Comparison of ENCODE assay signal across 1 cellular context in the genomic region with DNA sequence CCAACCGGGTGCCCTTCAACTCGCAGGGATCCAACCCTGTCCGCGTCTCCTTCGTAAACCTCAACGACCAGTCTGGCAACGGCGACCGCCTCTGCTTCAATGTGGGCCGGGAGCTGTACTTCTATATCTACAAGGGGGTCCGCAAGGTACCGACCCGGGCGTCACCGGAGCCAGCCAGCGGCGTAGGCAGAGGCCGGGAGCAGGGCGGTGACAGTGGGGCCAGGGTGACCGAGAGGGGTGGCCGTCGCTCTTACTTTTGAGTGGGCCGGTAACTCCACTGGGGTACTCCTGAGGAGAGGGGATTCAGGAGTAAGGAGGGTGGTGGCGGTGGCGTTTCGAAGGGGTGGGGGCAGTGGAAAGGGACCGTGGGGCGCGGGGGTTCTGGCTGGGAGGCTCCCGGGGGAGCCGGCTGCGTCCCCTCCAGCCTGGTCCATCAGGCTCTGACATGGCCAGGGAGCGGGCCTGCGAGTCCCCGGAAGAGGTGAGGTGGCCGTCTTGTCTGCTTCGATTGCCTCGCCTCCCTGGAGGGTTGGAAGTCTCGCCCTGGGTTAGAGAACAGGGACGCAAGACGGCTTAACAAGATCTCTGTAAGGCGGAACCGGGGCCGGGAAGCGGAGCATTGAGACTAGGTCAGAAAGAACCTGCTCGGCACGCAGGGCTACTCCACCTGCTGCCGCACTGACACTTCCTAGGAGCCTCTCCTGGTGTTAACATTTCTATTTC.
A peak's percentile ranks its signal among the peaks of the same experiment; 100 is the strongest.
TF ChIP-seq lines count a peak whose summit lies in the region.

No MANE protein-coding gene starts in this region.

TF ChIP-seq in HepG2, 621 proteins besides CTCF, POLR2A, EP300 and RAD21 (continued from another document and continues in another):
- TF ChIP-seq, protein P1, sequence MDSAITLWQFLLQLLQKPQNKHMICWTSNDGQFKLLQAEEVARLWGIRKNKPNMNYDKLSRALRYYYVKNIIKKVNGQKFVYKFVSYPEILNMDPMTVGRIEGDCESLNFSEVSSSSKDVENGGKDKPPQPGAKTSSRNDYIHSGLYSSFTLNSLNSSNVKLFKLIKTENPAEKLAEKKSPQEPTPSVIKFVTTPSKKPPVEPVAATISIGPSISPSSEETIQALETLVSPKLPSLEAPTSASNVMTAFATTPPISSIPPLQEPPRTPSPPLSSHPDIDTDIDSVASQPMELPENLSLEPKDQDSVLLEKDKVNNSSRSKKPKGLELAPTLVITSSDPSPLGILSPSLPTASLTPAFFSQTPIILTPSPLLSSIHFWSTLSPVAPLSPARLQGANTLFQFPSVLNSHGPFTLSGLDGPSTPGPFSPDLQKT (CRISPR knock-in tag; IDR thresholded peaks at IDR 0.05; ENCODE audit: borderline replicate concordance): no peak
- no peak for TF ChIP-seq DMAP1 (CRISPR knock-in tag; IDR thresholded peaks at IDR 0.05)
- TF ChIP-seq ZBTB20 (CRISPR knock-in tag; IDR thresholded peaks at IDR 0.05; ENCODE audit: borderline replicate concordance, low read depth): no peak
- no peak for TF ChIP-seq ZNF30 (CRISPR knock-in tag; IDR thresholded peaks at IDR 0.05)
- no peak for TF ChIP-seq ZNF607 (CRISPR knock-in tag; IDR thresholded peaks at IDR 0.05; ENCODE audit: borderline replicate concordance)
- TF ChIP-seq ZKSCAN8 (CRISPR knock-in tag; IDR thresholded peaks at IDR 0.05; ENCODE audit: borderline replicate concordance): no peak
- 0 out of 2 replicates have a peak, but pooled peaks have one; percentile 23 for TF ChIP-seq CHCHD3 (CRISPR knock-in tag; IDR thresholded peaks at IDR 0.05)
- no peak for TF ChIP-seq MATR3 (CRISPR knock-in tag; IDR thresholded peaks at IDR 0.05)
- TF ChIP-seq, protein P2, sequence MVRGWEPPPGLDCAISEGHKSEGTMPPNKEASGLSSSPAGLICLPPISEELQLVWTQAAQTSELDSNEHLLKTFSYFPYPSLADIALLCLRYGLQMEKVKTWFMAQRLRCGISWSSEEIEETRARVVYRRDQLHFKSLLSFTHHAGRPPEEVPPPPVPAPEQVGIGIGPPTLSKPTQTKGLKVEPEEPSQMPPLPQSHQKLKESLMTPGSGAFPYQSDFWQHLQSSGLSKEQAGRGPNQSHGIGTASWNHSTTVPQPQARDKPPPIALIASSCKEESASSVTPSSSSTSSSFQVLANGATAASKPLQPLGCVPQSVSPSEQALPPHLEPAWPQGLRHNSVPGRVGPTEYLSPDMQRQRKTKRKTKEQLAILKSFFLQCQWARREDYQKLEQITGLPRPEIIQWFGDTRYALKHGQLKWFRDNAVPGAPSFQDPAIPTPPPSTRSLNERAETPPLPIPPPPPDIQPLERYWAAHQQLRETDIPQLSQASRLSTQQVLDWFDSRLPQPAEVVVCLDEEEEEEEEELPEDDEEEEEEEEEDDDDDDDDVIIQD (CRISPR knock-in tag; IDR thresholded peaks at IDR 0.05; ENCODE audit: low read depth): no peak
- TF ChIP-seq, protein P3, sequence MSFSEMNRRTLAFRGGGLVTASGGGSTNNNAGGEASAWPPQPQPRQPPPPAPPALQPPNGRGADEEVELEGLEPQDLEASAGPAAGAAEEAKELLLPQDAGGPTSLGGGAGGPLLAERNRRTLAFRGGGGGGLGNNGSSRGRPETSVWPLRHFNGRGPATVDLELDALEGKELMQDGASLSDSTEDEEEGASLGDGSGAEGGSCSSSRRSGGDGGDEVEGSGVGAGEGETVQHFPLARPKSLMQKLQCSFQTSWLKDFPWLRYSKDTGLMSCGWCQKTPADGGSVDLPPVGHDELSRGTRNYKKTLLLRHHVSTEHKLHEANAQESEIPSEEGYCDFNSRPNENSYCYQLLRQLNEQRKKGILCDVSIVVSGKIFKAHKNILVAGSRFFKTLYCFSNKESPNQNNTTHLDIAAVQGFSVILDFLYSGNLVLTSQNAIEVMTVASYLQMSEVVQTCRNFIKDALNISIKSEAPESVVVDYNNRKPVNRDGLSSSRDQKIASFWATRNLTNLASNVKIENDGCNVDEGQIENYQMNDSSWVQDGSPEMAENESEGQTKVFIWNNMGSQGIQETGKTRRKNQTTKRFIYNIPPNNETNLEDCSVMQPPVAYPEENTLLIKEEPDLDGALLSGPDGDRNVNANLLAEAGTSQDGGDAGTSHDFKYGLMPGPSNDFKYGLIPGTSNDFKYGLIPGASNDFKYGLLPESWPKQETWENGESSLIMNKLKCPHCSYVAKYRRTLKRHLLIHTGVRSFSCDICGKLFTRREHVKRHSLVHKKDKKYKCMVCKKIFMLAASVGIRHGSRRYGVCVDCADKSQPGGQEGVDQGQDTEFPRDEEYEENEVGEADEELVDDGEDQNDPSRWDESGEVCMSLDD (CRISPR knock-in tag; IDR thresholded peaks at IDR 0.05; ENCODE audit: borderline replicate concordance): no peak
- TF ChIP-seq, protein P4, sequence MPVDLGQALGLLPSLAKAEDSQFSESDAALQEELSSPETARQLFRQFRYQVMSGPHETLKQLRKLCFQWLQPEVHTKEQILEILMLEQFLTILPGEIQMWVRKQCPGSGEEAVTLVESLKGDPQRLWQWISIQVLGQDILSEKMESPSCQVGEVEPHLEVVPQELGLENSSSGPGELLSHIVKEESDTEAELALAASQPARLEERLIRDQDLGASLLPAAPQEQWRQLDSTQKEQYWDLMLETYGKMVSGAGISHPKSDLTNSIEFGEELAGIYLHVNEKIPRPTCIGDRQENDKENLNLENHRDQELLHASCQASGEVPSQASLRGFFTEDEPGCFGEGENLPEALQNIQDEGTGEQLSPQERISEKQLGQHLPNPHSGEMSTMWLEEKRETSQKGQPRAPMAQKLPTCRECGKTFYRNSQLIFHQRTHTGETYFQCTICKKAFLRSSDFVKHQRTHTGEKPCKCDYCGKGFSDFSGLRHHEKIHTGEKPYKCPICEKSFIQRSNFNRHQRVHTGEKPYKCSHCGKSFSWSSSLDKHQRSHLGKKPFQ (CRISPR knock-in tag; IDR thresholded peaks at IDR 0.05; ENCODE audit: insufficient replicate concordance): no peak
- no peak for TF ChIP-seq CEBPB (IDR thresholded peaks at IDR 0.05; ENCODE audit: borderline replicate concordance, low read depth, low read length)
- TF ChIP-seq, protein P5, sequence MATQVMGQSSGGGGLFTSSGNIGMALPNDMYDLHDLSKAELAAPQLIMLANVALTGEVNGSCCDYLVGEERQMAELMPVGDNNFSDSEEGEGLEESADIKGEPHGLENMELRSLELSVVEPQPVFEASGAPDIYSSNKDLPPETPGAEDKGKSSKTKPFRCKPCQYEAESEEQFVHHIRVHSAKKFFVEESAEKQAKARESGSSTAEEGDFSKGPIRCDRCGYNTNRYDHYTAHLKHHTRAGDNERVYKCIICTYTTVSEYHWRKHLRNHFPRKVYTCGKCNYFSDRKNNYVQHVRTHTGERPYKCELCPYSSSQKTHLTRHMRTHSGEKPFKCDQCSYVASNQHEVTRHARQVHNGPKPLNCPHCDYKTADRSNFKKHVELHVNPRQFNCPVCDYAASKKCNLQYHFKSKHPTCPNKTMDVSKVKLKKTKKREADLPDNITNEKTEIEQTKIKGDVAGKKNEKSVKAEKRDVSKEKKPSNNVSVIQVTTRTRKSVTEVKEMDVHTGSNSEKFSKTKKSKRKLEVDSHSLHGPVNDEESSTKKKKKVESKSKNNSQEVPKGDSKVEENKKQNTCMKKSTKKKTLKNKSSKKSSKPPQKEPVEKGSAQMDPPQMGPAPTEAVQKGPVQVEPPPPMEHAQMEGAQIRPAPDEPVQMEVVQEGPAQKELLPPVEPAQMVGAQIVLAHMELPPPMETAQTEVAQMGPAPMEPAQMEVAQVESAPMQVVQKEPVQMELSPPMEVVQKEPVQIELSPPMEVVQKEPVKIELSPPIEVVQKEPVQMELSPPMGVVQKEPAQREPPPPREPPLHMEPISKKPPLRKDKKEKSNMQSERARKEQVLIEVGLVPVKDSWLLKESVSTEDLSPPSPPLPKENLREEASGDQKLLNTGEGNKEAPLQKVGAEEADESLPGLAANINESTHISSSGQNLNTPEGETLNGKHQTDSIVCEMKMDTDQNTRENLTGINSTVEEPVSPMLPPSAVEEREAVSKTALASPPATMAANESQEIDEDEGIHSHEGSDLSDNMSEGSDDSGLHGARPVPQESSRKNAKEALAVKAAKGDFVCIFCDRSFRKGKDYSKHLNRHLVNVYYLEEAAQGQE (IDR thresholded peaks at IDR 0.05; ENCODE audit: borderline replicate concordance in 1 of 2, low read depth in 1 of 2, low read length in 2 of 2): no peak
- TF ChIP-seq ZNF232 (CRISPR knock-in tag; IDR thresholded peaks at IDR 0.05; ENCODE audit: borderline replicate concordance): no peak
- no peak for TF ChIP-seq ATRX (CRISPR knock-in tag; IDR thresholded peaks at IDR 0.05; ENCODE audit: borderline replicate concordance)
- 0 out of 2 replicates have a peak, but pooled peaks have one; percentile 49 for TF ChIP-seq ZNF235 (CRISPR knock-in tag; IDR thresholded peaks at IDR 0.05; ENCODE audit: borderline replicate concordance)
- TF ChIP-seq ZMYM4 (CRISPR knock-in tag; IDR thresholded peaks at IDR 0.05): no peak
- TF ChIP-seq, protein P6, sequence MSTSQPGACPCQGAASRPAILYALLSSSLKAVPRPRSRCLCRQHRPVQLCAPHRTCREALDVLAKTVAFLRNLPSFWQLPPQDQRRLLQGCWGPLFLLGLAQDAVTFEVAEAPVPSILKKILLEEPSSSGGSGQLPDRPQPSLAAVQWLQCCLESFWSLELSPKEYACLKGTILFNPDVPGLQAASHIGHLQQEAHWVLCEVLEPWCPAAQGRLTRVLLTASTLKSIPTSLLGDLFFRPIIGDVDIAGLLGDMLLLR (CRISPR knock-in tag; IDR thresholded peaks at IDR 0.05): 0 out of 2 replicates have a peak, but pooled peaks have one; percentile 59
- peak; percentile 67; the same call in 1 of the 2 replicates for TF ChIP-seq NFKB2 (CRISPR knock-in tag; IDR thresholded peaks at IDR 0.05; ENCODE audit: borderline replicate concordance)
- TF ChIP-seq ZNF570 (CRISPR knock-in tag; IDR thresholded peaks at IDR 0.05; ENCODE audit: borderline replicate concordance): no peak
- TF ChIP-seq, protein P7, sequence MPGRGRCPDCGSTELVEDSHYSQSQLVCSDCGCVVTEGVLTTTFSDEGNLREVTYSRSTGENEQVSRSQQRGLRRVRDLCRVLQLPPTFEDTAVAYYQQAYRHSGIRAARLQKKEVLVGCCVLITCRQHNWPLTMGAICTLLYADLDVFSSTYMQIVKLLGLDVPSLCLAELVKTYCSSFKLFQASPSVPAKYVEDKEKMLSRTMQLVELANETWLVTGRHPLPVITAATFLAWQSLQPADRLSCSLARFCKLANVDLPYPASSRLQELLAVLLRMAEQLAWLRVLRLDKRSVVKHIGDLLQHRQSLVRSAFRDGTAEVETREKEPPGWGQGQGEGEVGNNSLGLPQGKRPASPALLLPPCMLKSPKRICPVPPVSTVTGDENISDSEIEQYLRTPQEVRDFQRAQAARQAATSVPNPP (CRISPR knock-in tag; IDR thresholded peaks at IDR 0.05): no peak
- TF ChIP-seq ZNF562 (CRISPR knock-in tag; IDR thresholded peaks at IDR 0.05; ENCODE audit: borderline replicate concordance): no peak
- peak; percentile 22 for TF ChIP-seq ZNF225 (CRISPR knock-in tag; IDR thresholded peaks at IDR 0.05)
- TF ChIP-seq ZSCAN29 (CRISPR knock-in tag; conservative IDR thresholded peaks at IDR 0.05): no peak
- TF ChIP-seq ZNF782 (CRISPR knock-in tag; IDR thresholded peaks at IDR 0.05; ENCODE audit: borderline replicate concordance): no peak
- TF ChIP-seq, protein P8, sequence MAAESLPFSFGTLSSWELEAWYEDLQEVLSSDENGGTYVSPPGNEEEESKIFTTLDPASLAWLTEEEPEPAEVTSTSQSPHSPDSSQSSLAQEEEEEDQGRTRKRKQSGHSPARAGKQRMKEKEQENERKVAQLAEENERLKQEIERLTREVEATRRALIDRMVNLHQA (CRISPR knock-in tag; IDR thresholded peaks at IDR 0.05): no peak
- TF ChIP-seq, protein P9, sequence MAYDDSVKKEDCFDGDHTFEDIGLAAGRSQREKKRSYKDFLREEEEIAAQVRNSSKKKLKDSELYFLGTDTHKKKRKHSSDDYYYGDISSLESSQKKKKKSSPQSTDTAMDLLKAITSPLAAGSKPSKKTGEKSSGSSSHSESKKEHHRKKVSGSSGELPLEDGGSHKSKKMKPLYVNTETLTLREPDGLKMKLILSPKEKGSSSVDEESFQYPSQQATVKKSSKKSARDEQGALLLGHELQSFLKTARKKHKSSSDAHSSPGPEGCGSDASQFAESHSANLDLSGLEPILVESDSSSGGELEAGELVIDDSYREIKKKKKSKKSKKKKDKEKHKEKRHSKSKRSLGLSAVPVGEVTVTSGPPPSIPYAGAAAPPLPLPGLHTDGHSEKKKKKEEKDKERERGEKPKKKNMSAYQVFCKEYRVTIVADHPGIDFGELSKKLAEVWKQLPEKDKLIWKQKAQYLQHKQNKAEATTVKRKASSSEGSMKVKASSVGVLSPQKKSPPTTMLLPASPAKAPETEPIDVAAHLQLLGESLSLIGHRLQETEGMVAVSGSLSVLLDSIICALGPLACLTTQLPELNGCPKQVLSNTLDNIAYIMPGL (CRISPR knock-in tag; IDR thresholded peaks at IDR 0.05; ENCODE audit: borderline replicate concordance in 1 of 2, low read depth in 1 of 2): no peak
- TF ChIP-seq REPIN1 (CRISPR knock-in tag; IDR thresholded peaks at IDR 0.05; ENCODE audit: borderline replicate concordance, low read depth): no peak
- no peak for TF ChIP-seq SSRP1 (CRISPR knock-in tag; IDR thresholded peaks at IDR 0.05)
- TF ChIP-seq ZFP82 (CRISPR knock-in tag; IDR thresholded peaks at IDR 0.05; ENCODE audit: borderline replicate concordance): peak; percentile 57; the same call in 1 of the 2 replicates
- TF ChIP-seq, protein P10, sequence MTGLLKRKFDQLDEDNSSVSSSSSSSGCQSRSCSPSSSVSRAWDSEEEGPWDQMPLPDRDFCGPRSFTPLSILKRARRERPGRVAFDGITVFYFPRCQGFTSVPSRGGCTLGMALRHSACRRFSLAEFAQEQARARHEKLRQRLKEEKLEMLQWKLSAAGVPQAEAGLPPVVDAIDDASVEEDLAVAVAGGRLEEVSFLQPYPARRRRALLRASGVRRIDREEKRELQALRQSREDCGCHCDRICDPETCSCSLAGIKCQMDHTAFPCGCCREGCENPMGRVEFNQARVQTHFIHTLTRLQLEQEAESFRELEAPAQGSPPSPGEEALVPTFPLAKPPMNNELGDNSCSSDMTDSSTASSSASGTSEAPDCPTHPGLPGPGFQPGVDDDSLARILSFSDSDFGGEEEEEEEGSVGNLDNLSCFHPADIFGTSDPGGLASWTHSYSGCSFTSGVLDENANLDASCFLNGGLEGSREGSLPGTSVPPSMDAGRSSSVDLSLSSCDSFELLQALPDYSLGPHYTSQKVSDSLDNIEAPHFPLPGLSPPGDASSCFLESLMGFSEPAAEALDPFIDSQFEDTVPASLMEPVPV (CRISPR knock-in tag; IDR thresholded peaks at IDR 0.05): peak; percentile 61; the same call in 1 of the 2 replicates
- TF ChIP-seq, protein P11, sequence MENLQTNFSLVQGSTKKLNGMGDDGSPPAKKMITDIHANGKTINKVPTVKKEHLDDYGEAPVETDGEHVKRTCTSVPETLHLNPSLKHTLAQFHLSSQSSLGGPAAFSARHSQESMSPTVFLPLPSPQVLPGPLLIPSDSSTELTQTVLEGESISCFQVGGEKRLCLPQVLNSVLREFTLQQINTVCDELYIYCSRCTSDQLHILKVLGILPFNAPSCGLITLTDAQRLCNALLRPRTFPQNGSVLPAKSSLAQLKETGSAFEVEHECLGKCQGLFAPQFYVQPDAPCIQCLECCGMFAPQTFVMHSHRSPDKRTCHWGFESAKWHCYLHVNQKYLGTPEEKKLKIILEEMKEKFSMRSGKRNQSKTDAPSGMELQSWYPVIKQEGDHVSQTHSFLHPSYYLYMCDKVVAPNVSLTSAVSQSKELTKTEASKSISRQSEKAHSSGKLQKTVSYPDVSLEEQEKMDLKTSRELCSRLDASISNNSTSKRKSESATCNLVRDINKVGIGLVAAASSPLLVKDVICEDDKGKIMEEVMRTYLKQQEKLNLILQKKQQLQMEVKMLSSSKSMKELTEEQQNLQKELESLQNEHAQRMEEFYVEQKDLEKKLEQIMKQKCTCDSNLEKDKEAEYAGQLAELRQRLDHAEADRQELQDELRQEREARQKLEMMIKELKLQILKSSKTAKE (CRISPR knock-in tag; IDR thresholded peaks at IDR 0.05; ENCODE audit: borderline replicate concordance): no peak
- TF ChIP-seq TCF12 (IDR thresholded peaks at IDR 0.05): no peak
- TF ChIP-seq TCF12 (CRISPR knock-in tag; IDR thresholded peaks at IDR 0.05): peak; percentile 69; the same call in 1 of the 2 replicates
- no peak for TF ChIP-seq MBD4 (IDR thresholded peaks at IDR 0.05; ENCODE audit: borderline replicate concordance, low read length)
